In the genomic region with DNA sequence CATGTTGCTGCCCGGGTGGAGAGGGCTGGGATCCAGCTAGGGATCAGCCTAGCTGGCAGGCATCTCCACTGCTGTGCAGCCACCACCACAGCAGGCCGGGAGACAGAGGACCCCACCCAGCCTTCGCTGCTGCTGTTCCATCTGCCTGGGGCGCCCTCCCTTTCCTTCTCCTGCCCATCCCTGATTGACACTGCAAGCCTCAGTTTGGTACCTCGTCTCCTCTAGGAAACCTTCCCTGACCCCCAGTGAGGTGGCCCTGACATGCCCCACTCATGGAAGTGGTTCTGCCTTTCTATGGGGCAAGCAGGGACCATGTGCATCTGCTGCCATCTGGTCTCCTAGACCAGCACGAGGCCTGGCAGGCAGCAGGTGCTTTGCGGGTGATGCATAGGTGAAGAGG, we compare ENCODE assay signal across 23 cellular contexts.
"Had no signal": no experiment of that assay in that cellular context is flagged by ENCODE, and none has a peak within 500 bp of the region (broad histone marks: within the 10 kb centered on the region; RNA-seq: fewer than 3 reads in every experiment).

No MANE protein-coding gene starts in this region.

- DNase-seq: activated CD4-positive, alpha-beta T cell treated with anti-CD3 and anti-CD28 coated beads, Interleukin-2, amount 50 U/mL, for 48 hours; activated CD4-positive, CD25-positive, alpha-beta regulatory T cell treated with anti-CD3 and anti-CD28 coated beads, Interleukin-2, amount 50 U/mL, for 72 hours; activated CD8-positive, alpha-beta memory T cell treated with anti-CD3 and anti-CD28 coated beads, Interleukin-2, amount 50 U/mL, for 48 hours; activated effector memory CD4-positive, alpha-beta T cell treated with Interleukin-2 at 50 U/mL for 16 hours; activated naive CD4-positive, alpha-beta T cell treated with anti-CD3 and anti-CD28 coated beads for 36 hours; activated T-cell treated with anti-CD3 and anti-CD28 coated beads, Interleukin-2, amount 50 U/mL, for 72 hours; anterior cingulate cortex; effector memory CD4-positive, alpha-beta T cell; foreskin melanocyte; lower lobe of right lung; mesendoderm; sigmoid colon; stimulated activated CD4-positive, alpha-beta T cell treated with anti-CD3 and anti-CD28 coated beads, Interleukin-2, amount 100 ng/mL, for 48 hours; stimulated activated CD8-positive, alpha-beta memory T cell treated with anti-CD3 and anti-CD28 coated beads, Interleukin-4, amount 100 ng/mL, for 48 hours; stimulated activated naive CD4-positive, alpha-beta T cell; WERI-Rb-1 had no signal

- H3K4me1 ChIP-seq: body of pancreas, lower lobe of right lung, sigmoid colon, upper lobe of left lung had no signal

- H3K4me1 Mint-ChIP-seq: neural crest cell had no signal

- H3K27me3 ChIP-seq: body of pancreas, hepatocyte, sigmoid colon, upper lobe of left lung had no signal

- H3K9me3 Mint-ChIP-seq: activated naive CD4-positive, alpha-beta T cell treated with anti-CD3 and anti-CD28 coated beads for 36 hours; activated T-cell treated with anti-CD3 and anti-CD28 coated beads, Interleukin-2, amount 50 U/mL, for 72 hours; neural crest cell had no signal

- H3K27ac Mint-ChIP-seq: activated naive CD4-positive, alpha-beta T cell treated with anti-CD3 and anti-CD28 coated beads for 36 hours; activated T-cell treated with anti-CD3 and anti-CD28 coated beads, Interleukin-2, amount 50 U/mL, for 72 hours had no signal

- H3K27ac ChIP-seq: body of pancreas, hepatocyte, lower lobe of right lung, sigmoid colon, thoracic aorta, upper lobe of left lung, WERI-Rb-1 had no signal

- H3K4me3 Mint-ChIP-seq: activated naive CD4-positive, alpha-beta T cell treated with anti-CD3 and anti-CD28 coated beads for 36 hours; activated T-cell treated with anti-CD3 and anti-CD28 coated beads, Interleukin-2, amount 50 U/mL, for 72 hours; neural crest cell had no signal

- H3K9me3 ChIP-seq: body of pancreas, lower lobe of right lung, mucosa of descending colon, sigmoid colon, thoracic aorta, upper lobe of left lung had no signal

- H3K36me3 ChIP-seq: lower lobe of right lung, thoracic aorta, upper lobe of left lung, WERI-Rb-1 had no signal

- H3K4me3 ChIP-seq: body of pancreas, hepatocyte, lower lobe of right lung, mucosa of descending colon, sigmoid colon, smooth muscle cell, thoracic aorta, upper lobe of left lung had no signal
